Comparison of ENCODE assay signal across 8 cellular contexts in genomic region chr1:227437495-227438008, GRCh38.
DNase-seq lines count a peak whose midpoint lies in the region; ATAC-seq and TF ChIP-seq lines count a peak whose summit lies in the region.

No MANE protein-coding gene starts in this region.

- H3K4me1 Mint-ChIP-seq in GM23338 (peaks cover 8% of the 10 kb centered on the region; the same call in 2 of the 3 replicates), mesothelial cell of epicardium (peaks cover 3% of the 10 kb centered on the region), T-helper 17 cell (peaks cover 7% of the 10 kb centered on the region)
- no peaks in the 10 kb centered on the region for H3K4me1 Mint-ChIP-seq in activated naive CD8-positive, alpha-beta T cell treated with anti-CD3 and anti-CD28 coated beads, Interleukin-2, amount 50 U/mL, for 24 hours
- H3K4me1 Mint-ChIP-seq in activated naive CD4-positive, alpha-beta T cell treated with anti-CD3 and anti-CD28 coated beads, Interleukin-2, amount 10 ng/mL, durations not matched to agents 7 days and 5 days = no peaks in the 10 kb centered on the region

- peak; percentile 82 for ATAC-seq in GM23338
- no peak for ATAC-seq in activated naive CD8-positive, alpha-beta T cell treated with anti-CD3 and anti-CD28 coated beads, Interleukin-2, amount 50 U/mL, for 24 hours
- ATAC-seq in T-helper 17 cell = no peak

- intact Hi-C loops in A673 (cut with micrococcal nuclease; ENCODE audit: unreplicated experiment) = loop anchor here (1.0 to 10.0 kb wide), 6 partner anchors 123 to 1010 kb away; partner anchors contain the start of gene CDC42BPA

- no peak overlapping the region for H3K4me2 ChIP-seq in GM23338

- no peaks in the 10 kb centered on the region for H3K36me3 Mint-ChIP-seq in GM23338 (ENCODE audit: low read depth)
- no peaks in the 10 kb centered on the region for H3K36me3 Mint-ChIP-seq in mesothelial cell of epicardium
- no peaks in the 10 kb centered on the region for H3K36me3 Mint-ChIP-seq in activated naive CD8-positive, alpha-beta T cell treated with anti-CD3 and anti-CD28 coated beads, Interleukin-2, amount 50 U/mL, for 24 hours (ENCODE audit: low read depth)
- H3K36me3 Mint-ChIP-seq in activated naive CD4-positive, alpha-beta T cell treated with anti-CD3 and anti-CD28 coated beads, Interleukin-2, amount 10 ng/mL, durations not matched to agents 7 days and 5 days = no peaks in the 10 kb centered on the region
- peaks cover 2% of the 10 kb centered on the region for H3K36me3 Mint-ChIP-seq in T-helper 17 cell (ENCODE audit: low read depth)

- H3K27me3 Mint-ChIP-seq in GM23338 (ENCODE audit: insufficient read depth, low read depth, poor library complexity) = peaks cover 3% of the 10 kb centered on the region
- peaks cover 8% of the 10 kb centered on the region for H3K27me3 Mint-ChIP-seq in mesothelial cell of epicardium (ENCODE audit: low read depth)
- peaks cover 30% of the 10 kb centered on the region for H3K27me3 Mint-ChIP-seq in activated naive CD8-positive, alpha-beta T cell treated with anti-CD3 and anti-CD28 coated beads, Interleukin-2, amount 50 U/mL, for 24 hours
- peaks cover 37% of the 10 kb centered on the region for H3K27me3 Mint-ChIP-seq in activated naive CD4-positive, alpha-beta T cell treated with anti-CD3 and anti-CD28 coated beads, Interleukin-2, amount 10 ng/mL, durations not matched to agents 7 days and 5 days
- H3K27me3 Mint-ChIP-seq in T-helper 17 cell = peaks cover 66% of the 10 kb centered on the region

- TF ChIP-seq CTCF in A673 (conservative IDR thresholded peaks at IDR 0.05; ENCODE audit: low read depth, low read length) (peak; percentile 66), GM23338 (conservative IDR thresholded peaks at IDR 0.05; ENCODE audit: low read depth in 2 of 2) (peak; percentile 63 to 69), mesothelial cell of epicardium (IDR thresholded peaks at IDR 0.05; ENCODE audit: unreplicated experiment) (no peak)

- CTCF ChIA-PET in A673 (lab: Charles Lee) = interaction anchor here (0.6 kb wide), 1 partner anchor 611 kb away, joined by 3 read pairs; no protein-coding TSS in a partner anchor
- CTCF ChIA-PET in activated naive CD4-positive, alpha-beta T cell treated with anti-CD3 and anti-CD28 coated beads, Interleukin-2, amount 10 ng/mL, durations not matched to agents 7 days and 5 days (lab: Charles Lee) = no interaction called here

- no peak overlapping the region for H3K27ac ChIP-seq in A673 (ENCODE audit: low read depth, low read length, poor library complexity, severe bottlenecking)
- no peak overlapping the region for H3K27ac ChIP-seq in GM23338 (ENCODE audit: low read depth)

- H3K27ac Mint-ChIP-seq in GM23338 (no peak overlapping the region), mesothelial cell of epicardium (no peak overlapping the region), T-helper 17 cell (no peak overlapping the region)
- H3K27ac Mint-ChIP-seq in activated naive CD8-positive, alpha-beta T cell treated with anti-CD3 and anti-CD28 coated beads, Interleukin-2, amount 50 U/mL, for 24 hours = no peak overlapping the region
- H3K27ac Mint-ChIP-seq in activated naive CD4-positive, alpha-beta T cell treated with anti-CD3 and anti-CD28 coated beads, Interleukin-2, amount 10 ng/mL, durations not matched to agents 7 days and 5 days = no peak overlapping the region

- H3K4me1 ChIP-seq in A673 (ENCODE audit: insufficient read depth, low read length, poor library complexity, severe bottlenecking) (peaks cover 7% of the 10 kb centered on the region), GM23338 (ENCODE audit: insufficient read depth) (peaks cover 5% of the 10 kb centered on the region; the same call in 1 of the 2 replicates)

- peak overlapping the region; percentile 23 for H3K4me3 ChIP-seq in A673 (ENCODE audit: low read depth, low read length, poor library complexity, severe bottlenecking)
- H3K4me3 ChIP-seq in GM23338 = no peak overlapping the region

- no peaks in the 10 kb centered on the region for H3K79me2 ChIP-seq in GM23338 (replicated peaks; ENCODE audit: insufficient read depth)

- H2AFZ ChIP-seq in GM23338 = no peak overlapping the region

- no TSS peak for BruUV-seq in A673 (replicated peaks; lab: Mats Ljungman, UMichigan)

- H4K20me1 ChIP-seq in GM23338 (replicated peaks; ENCODE audit: insufficient read depth) = no peaks in the 10 kb centered on the region

- no peaks in the 10 kb centered on the region for H3K9me3 Mint-ChIP-seq in GM23338
- no peaks in the 10 kb centered on the region for H3K9me3 Mint-ChIP-seq in mesothelial cell of epicardium
- H3K9me3 Mint-ChIP-seq in activated naive CD8-positive, alpha-beta T cell treated with anti-CD3 and anti-CD28 coated beads, Interleukin-2, amount 50 U/mL, for 24 hours = no peaks in the 10 kb centered on the region
- H3K9me3 Mint-ChIP-seq in activated naive CD4-positive, alpha-beta T cell treated with anti-CD3 and anti-CD28 coated beads, Interleukin-2, amount 10 ng/mL, durations not matched to agents 7 days and 5 days = no peaks in the 10 kb centered on the region

- no peaks in the 10 kb centered on the region for H3K36me3 ChIP-seq in A673 (ENCODE audit: insufficient read depth, low read length, poor library complexity, severe bottlenecking)
- no peaks in the 10 kb centered on the region for H3K36me3 ChIP-seq in GM23338 (ENCODE audit: insufficient read depth)

- H3K9me2 ChIP-seq in GM23338 (ENCODE audit: insufficient read depth) = no peaks in the 10 kb centered on the region

- POLR2A ChIA-PET in A673 (lab: Charles Lee; ENCODE audit: low non-redundant PET) = no interaction called here

- DNase-seq in A673 (ENCODE audit: low spot score) = peak; percentile 79
- peak; percentile 70 for DNase-seq in GM23338 (ENCODE audit: low spot score)
- peak; percentile 43 for DNase-seq in NCI-H748 (lab: John Stamatoyannopoulos, UW; ENCODE audit: unreplicated experiment)
- DNase-seq in dedifferentiated amniotic fluid mesenchymal stem cell (ENCODE audit: extremely low spot score) = peak; percentile 60
- no peak for DNase-seq in mesothelial cell of epicardium (ENCODE audit: low spot score in 2 of 2, unreplicated experiment in 2 of 2)
- DNase-seq in activated naive CD8-positive, alpha-beta T cell treated with anti-CD3 and anti-CD28 coated beads, Interleukin-2, amount 50 U/mL, for 24 hours = no peak
- DNase-seq in activated naive CD4-positive, alpha-beta T cell treated with anti-CD3 and anti-CD28 coated beads, Interleukin-2, amount 10 ng/mL, durations not matched to agents 7 days and 5 days = no peak
- DNase-seq in T-helper 17 cell = no peak

- H3K4me3 Mint-ChIP-seq in GM23338 = no peak overlapping the region
- H3K4me3 Mint-ChIP-seq in mesothelial cell of epicardium = peak overlapping the region; percentile 28
- no peak overlapping the region for H3K4me3 Mint-ChIP-seq in activated naive CD8-positive, alpha-beta T cell treated with anti-CD3 and anti-CD28 coated beads, Interleukin-2, amount 50 U/mL, for 24 hours
- H3K4me3 Mint-ChIP-seq in activated naive CD4-positive, alpha-beta T cell treated with anti-CD3 and anti-CD28 coated beads, Interleukin-2, amount 10 ng/mL, durations not matched to agents 7 days and 5 days = no peak overlapping the region
- no peak overlapping the region for H3K4me3 Mint-ChIP-seq in T-helper 17 cell

- H3F3A ChIP-seq in GM23338 (replicated peaks; ENCODE audit: low read depth) = no peaks in the 10 kb centered on the region

- no peaks in the 10 kb centered on the region for H3K9me3 ChIP-seq in A673 (ENCODE audit: low read depth, low read length, poor library complexity, severe bottlenecking)
- no peaks in the 10 kb centered on the region for H3K9me3 ChIP-seq in T-helper 17 cell (ENCODE audit: control insufficient read depth, low read length, poor library complexity, severe bottlenecking)

- H3K27me3 ChIP-seq in A673 (replicated peaks; ENCODE audit: insufficient read depth, low read depth, low read length, poor library complexity) = no peaks in the 10 kb centered on the region
- no peaks in the 10 kb centered on the region for H3K27me3 ChIP-seq in GM23338 (ENCODE audit: insufficient read depth)

TF ChIP-seq in GM23338, 12 proteins besides CTCF, POLR2A, EP300 and RAD21 (continues in another document):
- TF ChIP-seq POLR2AphosphoS5 (IDR thresholded peaks at IDR 0.05; ENCODE audit: low read depth) = no peak
- no peak for TF ChIP-seq NANOG (IDR thresholded peaks at IDR 0.05; ENCODE audit: borderline replicate concordance)
- no peak for TF ChIP-seq JUNB (IDR thresholded peaks at IDR 0.05; ENCODE audit: unreplicated experiment)
- TF ChIP-seq ZNF331 (CRISPR knock-in tag; IDR thresholded peaks at IDR 0.05; ENCODE audit: low read depth) = no peak
- no peak for TF ChIP-seq STAT1 (IDR thresholded peaks at IDR 0.05; ENCODE audit: unreplicated experiment)
- TF ChIP-seq ZNF114 (CRISPR knock-in tag; IDR thresholded peaks at IDR 0.05) = no peak
- no peak for TF ChIP-seq ETS1 (IDR thresholded peaks at IDR 0.05)
- TF ChIP-seq CREB1 (CRISPR knock-in tag; IDR thresholded peaks at IDR 0.05; ENCODE audit: low read depth) = no peak

Comparison
In these comparisons a context has a peak if more than half of its experiments do, and no peak if none do; other contexts are left out.
1. DNase-seq: peak in A673 (single experiment), GM23338 (single experiment), NCI-H748 (single experiment) and dedifferentiated amniotic fluid mesenchymal stem cell (single experiment); none in mesothelial cell of epicardium (0 of 2), activated naive CD8-positive, alpha-beta T cell treated with anti-CD3 and anti-CD28 coated beads, Interleukin-2, amount 50 U/mL, for 24 hours (single experiment), activated naive CD4-positive, alpha-beta T cell treated with anti-CD3 and anti-CD28 coated beads, Interleukin-2, amount 10 ng/mL, durations not matched to agents 7 days and 5 days (single experiment) and T-helper 17 cell (0 of 3).